In the genomic region with DNA sequence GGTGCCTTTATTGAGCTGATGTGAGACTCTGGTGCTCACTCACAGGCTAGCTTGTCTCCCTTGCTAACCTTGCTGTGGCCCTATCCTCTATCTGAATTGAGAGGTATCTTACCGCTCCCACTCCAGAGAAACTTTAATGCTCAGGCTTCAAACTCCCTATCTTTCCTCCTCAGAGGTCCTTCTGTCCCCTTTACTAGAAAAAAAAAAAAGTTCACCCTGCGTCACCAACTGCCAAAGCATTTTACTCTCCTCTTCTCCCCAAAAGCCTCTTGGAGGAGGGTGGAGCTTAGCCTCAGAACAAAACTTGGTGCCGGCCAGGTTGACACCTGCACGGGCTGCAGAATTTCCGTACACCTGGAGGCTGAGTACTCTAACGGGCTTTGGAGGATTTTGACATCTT, we compare ENCODE assay signal across 1 cellular context.
TF ChIP-seq lines count a peak whose summit lies in the region.

No MANE protein-coding gene starts in this region.

TF ChIP-seq in K562, 482 proteins besides CTCF, POLR2A, EP300 and RAD21 (continued from another document and continues in another):
- TF ChIP-seq POLR2AphosphoS5 (IDR thresholded peaks at IDR 0.05; ENCODE audit: control insufficient read depth, insufficient read depth, low read depth, low read length), result peak; percentile 78
- no peak for TF ChIP-seq ZNF445 (CRISPR knock-in tag; IDR thresholded peaks at IDR 0.05; ENCODE audit: low read depth)
- TF ChIP-seq, protein P1, sequence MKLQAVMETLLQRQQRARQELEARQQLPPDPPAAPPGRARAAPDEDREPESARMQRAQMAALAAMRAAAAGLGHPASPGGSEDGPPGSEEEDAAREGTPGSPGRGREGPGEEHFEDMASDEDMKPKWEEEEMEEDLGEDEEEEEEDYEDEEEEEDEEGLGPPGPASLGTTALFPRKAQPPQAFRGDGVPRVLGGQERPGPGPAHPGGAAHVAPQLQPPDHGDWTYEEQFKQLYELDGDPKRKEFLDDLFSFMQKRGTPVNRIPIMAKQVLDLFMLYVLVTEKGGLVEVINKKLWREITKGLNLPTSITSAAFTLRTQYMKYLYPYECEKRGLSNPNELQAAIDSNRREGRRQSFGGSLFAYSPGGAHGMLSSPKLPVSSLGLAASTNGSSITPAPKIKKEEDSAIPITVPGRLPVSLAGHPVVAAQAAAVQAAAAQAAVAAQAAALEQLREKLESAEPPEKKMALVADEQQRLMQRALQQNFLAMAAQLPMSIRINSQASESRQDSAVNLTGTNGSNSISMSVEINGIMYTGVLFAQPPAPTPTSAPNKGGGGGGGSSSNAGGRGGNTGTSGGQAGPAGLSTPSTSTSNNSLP (IDR thresholded peaks at IDR 0.05; ENCODE audit: borderline replicate concordance, low read depth, low read length), result peak; percentile 30; the same call in 1 of the 2 replicates
- no peak for TF ChIP-seq MCM2 (IDR thresholded peaks at IDR 0.05; ENCODE audit: low read depth)
- TF ChIP-seq, protein P2, sequence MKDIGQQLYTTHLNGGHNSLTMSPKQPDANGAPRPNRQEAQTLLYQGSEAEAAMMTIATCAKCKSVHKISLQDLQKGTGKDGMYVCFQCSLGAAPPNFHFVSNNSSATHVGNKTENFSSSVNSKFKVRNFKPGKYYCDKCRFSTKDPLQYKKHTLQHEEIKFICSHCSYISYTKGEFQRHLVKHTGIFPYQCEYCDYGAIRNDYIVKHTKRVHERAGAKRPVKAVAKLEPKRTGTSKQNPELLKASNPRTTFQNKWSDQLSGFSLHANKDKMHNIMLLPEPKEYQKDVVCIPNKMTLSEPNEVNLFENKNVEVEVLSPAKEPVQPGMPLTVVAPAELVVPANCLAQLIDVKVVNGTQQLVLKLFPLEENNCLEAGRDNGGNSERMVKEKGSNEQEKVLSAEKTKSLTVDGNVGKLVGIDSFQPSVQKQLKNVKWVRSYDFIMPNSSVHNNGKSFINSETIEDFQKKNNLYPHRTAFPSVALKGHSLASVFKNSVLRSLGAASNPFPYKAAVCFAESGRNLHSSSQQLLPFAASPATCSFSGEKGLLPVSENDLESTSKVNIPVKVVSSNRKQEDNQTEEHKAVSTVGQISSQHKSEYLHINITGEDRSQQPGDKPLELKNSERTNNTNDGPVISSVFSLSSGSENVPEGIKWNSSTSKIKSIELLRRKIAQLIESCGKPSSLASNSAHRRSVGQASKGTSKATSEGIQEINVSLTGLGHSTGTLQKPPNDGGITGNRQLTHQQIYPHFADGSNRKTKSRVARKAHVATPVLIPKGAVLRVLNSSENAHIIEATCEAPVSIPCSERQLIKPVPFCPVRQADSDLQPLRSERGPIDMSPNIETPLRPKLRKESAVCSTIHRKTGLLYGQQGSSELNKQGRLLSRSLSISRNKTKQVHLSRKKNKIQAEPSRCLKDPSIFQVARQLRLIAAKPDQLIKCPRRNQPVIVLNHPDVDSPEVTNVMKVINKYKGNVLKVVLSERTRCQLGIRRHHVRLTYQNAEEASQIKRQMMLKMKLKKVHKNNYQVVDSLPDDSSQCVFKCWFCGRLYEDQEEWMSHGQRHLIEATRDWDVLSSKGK (CRISPR knock-in tag; IDR thresholded peaks at IDR 0.05), result no peak
- no peak for TF ChIP-seq LCOR (CRISPR knock-in tag; IDR thresholded peaks at IDR 0.05)
- TF ChIP-seq SMAD1 (IDR thresholded peaks at IDR 0.05; ENCODE audit: low read depth, low read length, partially characterized antibody), result no peak
- no peak for TF ChIP-seq FIP1L1 (IDR thresholded peaks at IDR 0.05; ENCODE audit: low read depth, low read length, poor library complexity, severe bottlenecking)
- no peak for TF ChIP-seq ARID2 (IDR thresholded peaks at IDR 0.05)
- peak; percentile 16 to 34; a peak in 1 of 4 replicates for TF ChIP-seq KDM1A (IDR thresholded peaks at IDR 0.05)
- TF ChIP-seq ZNF165 (CRISPR knock-in tag; IDR thresholded peaks at IDR 0.05; ENCODE audit: borderline replicate concordance), result no peak
- no peak for TF ChIP-seq ETS2 (tag; IDR thresholded peaks at IDR 0.05; ENCODE audit: borderline replicate concordance, poor library complexity, severe bottlenecking)
- TF ChIP-seq ZNF184 (CRISPR knock-in tag; IDR thresholded peaks at IDR 0.05), result no peak
- TF ChIP-seq, protein P3, sequence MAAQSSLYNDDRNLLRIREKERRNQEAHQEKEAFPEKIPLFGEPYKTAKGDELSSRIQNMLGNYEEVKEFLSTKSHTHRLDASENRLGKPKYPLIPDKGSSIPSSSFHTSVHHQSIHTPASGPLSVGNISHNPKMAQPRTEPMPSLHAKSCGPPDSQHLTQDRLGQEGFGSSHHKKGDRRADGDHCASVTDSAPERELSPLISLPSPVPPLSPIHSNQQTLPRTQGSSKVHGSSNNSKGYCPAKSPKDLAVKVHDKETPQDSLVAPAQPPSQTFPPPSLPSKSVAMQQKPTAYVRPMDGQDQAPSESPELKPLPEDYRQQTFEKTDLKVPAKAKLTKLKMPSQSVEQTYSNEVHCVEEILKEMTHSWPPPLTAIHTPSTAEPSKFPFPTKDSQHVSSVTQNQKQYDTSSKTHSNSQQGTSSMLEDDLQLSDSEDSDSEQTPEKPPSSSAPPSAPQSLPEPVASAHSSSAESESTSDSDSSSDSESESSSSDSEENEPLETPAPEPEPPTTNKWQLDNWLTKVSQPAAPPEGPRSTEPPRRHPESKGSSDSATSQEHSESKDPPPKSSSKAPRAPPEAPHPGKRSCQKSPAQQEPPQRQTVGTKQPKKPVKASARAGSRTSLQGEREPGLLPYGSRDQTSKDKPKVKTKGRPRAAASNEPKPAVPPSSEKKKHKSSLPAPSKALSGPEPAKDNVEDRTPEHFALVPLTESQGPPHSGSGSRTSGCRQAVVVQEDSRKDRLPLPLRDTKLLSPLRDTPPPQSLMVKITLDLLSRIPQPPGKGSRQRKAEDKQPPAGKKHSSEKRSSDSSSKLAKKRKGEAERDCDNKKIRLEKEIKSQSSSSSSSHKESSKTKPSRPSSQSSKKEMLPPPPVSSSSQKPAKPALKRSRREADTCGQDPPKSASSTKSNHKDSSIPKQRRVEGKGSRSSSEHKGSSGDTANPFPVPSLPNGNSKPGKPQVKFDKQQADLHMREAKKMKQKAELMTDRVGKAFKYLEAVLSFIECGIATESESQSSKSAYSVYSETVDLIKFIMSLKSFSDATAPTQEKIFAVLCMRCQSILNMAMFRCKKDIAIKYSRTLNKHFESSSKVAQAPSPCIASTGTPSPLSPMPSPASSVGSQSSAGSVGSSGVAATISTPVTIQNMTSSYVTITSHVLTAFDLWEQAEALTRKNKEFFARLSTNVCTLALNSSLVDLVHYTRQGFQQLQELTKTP (IDR thresholded peaks at IDR 0.05; ENCODE audit: low read depth in 1 of 2, partially characterized antibody in 2 of 2), result no peak
- peak in 1 of 2 experiments; percentile 27; a peak in 2 of 4 replicates for TF ChIP-seq NRF1 (conservative IDR thresholded peaks at IDR 0.05 in 1 of 2, IDR thresholded peaks at IDR 0.05 in 1 of 2)
- TF ChIP-seq ZNF24 (IDR thresholded peaks at IDR 0.05), result no peak
- TF ChIP-seq ATF1 (CRISPR knock-in tag; IDR thresholded peaks at IDR 0.05), result no peak
- peak; percentile 69 for TF ChIP-seq ATF1 (tag; IDR thresholded peaks at IDR 0.05)
- peak; percentile 82 for TF ChIP-seq NCOR1 (IDR thresholded peaks at IDR 0.05)
- TF ChIP-seq CBFA2T2 (conservative IDR thresholded peaks at IDR 0.05), result peak; percentile 86
- TF ChIP-seq PTTG1 (tag; IDR thresholded peaks at IDR 0.05; ENCODE audit: low read depth), result no peak
- no peak for TF ChIP-seq PPARD (CRISPR knock-in tag; IDR thresholded peaks at IDR 0.05)
- no peak for TF ChIP-seq ZNF174 (CRISPR knock-in tag; IDR thresholded peaks at IDR 0.05)
- TF ChIP-seq PTBP1 (IDR thresholded peaks at IDR 0.05; ENCODE audit: low read depth, low read length), result no peak
- TF ChIP-seq RAD51 (IDR thresholded peaks at IDR 0.05; ENCODE audit: borderline replicate concordance, low read depth), result no peak
- no peak for TF ChIP-seq ZNF3 (CRISPR knock-in tag; IDR thresholded peaks at IDR 0.05)
- TF ChIP-seq ETV1 (tag; conservative IDR thresholded peaks at IDR 0.05; ENCODE audit: low read depth), result no peak
- TF ChIP-seq, protein P4, sequence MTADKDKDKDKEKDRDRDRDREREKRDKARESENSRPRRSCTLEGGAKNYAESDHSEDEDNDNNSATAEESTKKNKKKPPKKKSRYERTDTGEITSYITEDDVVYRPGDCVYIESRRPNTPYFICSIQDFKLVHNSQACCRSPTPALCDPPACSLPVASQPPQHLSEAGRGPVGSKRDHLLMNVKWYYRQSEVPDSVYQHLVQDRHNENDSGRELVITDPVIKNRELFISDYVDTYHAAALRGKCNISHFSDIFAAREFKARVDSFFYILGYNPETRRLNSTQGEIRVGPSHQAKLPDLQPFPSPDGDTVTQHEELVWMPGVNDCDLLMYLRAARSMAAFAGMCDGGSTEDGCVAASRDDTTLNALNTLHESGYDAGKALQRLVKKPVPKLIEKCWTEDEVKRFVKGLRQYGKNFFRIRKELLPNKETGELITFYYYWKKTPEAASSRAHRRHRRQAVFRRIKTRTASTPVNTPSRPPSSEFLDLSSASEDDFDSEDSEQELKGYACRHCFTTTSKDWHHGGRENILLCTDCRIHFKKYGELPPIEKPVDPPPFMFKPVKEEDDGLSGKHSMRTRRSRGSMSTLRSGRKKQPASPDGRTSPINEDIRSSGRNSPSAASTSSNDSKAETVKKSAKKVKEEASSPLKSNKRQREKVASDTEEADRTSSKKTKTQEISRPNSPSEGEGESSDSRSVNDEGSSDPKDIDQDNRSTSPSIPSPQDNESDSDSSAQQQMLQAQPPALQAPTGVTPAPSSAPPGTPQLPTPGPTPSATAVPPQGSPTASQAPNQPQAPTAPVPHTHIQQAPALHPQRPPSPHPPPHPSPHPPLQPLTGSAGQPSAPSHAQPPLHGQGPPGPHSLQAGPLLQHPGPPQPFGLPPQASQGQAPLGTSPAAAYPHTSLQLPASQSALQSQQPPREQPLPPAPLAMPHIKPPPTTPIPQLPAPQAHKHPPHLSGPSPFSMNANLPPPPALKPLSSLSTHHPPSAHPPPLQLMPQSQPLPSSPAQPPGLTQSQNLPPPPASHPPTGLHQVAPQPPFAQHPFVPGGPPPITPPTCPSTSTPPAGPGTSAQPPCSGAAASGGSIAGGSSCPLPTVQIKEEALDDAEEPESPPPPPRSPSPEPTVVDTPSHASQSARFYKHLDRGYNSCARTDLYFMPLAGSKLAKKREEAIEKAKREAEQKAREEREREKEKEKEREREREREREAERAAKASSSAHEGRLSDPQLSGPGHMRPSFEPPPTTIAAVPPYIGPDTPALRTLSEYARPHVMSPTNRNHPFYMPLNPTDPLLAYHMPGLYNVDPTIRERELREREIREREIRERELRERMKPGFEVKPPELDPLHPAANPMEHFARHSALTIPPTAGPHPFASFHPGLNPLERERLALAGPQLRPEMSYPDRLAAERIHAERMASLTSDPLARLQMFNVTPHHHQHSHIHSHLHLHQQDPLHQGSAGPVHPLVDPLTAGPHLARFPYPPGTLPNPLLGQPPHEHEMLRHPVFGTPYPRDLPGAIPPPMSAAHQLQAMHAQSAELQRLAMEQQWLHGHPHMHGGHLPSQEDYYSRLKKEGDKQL (CRISPR knock-in tag; IDR thresholded peaks at IDR 0.05; ENCODE audit: borderline replicate concordance), result no peak
- no peak for TF ChIP-seq MAFF (IDR thresholded peaks at IDR 0.05; ENCODE audit: low read length)
- TF ChIP-seq MTA2 (IDR thresholded peaks at IDR 0.05; ENCODE audit: low read depth), result peak; percentile 63
- no peak for TF ChIP-seq GABPB2 (CRISPR knock-in tag; conservative IDR thresholded peaks at IDR 0.05)
- no peak for TF ChIP-seq PRPF4 (IDR thresholded peaks at IDR 0.05; ENCODE audit: insufficient read depth, low read depth, low read length, poor library complexity, severe bottlenecking)
- no peak; the same call in 1 of the 2 replicates for TF ChIP-seq FOXK1 (CRISPR knock-in tag; IDR thresholded peaks at IDR 0.05; ENCODE audit: borderline replicate concordance)
- TF ChIP-seq, protein P5, sequence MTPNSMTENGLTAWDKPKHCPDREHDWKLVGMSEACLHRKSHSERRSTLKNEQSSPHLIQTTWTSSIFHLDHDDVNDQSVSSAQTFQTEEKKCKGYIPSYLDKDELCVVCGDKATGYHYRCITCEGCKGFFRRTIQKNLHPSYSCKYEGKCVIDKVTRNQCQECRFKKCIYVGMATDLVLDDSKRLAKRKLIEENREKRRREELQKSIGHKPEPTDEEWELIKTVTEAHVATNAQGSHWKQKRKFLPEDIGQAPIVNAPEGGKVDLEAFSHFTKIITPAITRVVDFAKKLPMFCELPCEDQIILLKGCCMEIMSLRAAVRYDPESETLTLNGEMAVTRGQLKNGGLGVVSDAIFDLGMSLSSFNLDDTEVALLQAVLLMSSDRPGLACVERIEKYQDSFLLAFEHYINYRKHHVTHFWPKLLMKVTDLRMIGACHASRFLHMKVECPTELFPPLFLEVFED (CRISPR knock-in tag; conservative IDR thresholded peaks at IDR 0.05), result no peak
- TF ChIP-seq RBFOX2 (IDR thresholded peaks at IDR 0.05; ENCODE audit: low read depth, low read length), result no peak
- TF ChIP-seq DPF2 (IDR thresholded peaks at IDR 0.05), result peak; percentile 82
- TF ChIP-seq, protein P6, sequence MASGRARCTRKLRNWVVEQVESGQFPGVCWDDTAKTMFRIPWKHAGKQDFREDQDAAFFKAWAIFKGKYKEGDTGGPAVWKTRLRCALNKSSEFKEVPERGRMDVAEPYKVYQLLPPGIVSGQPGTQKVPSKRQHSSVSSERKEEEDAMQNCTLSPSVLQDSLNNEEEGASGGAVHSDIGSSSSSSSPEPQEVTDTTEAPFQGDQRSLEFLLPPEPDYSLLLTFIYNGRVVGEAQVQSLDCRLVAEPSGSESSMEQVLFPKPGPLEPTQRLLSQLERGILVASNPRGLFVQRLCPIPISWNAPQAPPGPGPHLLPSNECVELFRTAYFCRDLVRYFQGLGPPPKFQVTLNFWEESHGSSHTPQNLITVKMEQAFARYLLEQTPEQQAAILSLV (tag; IDR thresholded peaks at IDR 0.05), result no peak
- no peak for TF ChIP-seq SMARCC2 (IDR thresholded peaks at IDR 0.05; ENCODE audit: low read depth)
- TF ChIP-seq ZNF695 (CRISPR knock-in tag; IDR thresholded peaks at IDR 0.05), result no peak
- no peak for TF ChIP-seq CHD2 (IDR thresholded peaks at IDR 0.05; ENCODE audit: low read depth, low read length)
- TF ChIP-seq ZNF780A (CRISPR knock-in tag; IDR thresholded peaks at IDR 0.05), result no peak
- TF ChIP-seq, protein P7, sequence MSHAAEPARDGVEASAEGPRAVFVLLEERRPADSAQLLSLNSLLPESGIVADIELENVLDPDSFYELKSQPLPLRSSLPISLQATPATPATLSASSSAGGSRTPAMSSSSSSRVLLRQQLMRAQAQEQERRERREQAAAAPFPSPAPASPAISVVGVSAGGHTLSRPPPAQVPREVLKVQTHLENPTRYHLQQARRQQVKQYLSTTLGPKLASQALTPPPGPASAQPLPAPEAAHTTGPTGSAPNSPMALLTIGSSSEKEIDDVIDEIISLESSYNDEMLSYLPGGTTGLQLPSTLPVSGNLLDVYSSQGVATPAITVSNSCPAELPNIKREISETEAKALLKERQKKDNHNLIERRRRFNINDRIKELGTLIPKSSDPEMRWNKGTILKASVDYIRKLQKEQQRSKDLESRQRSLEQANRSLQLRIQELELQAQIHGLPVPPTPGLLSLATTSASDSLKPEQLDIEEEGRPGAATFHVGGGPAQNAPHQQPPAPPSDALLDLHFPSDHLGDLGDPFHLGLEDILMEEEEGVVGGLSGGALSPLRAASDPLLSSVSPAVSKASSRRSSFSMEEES (CRISPR knock-in tag; IDR thresholded peaks at IDR 0.05), result no peak
- no peak for TF ChIP-seq ZNF134 (CRISPR knock-in tag; conservative IDR thresholded peaks at IDR 0.05)
